In genomic region chr3:43286886-43287301, GRCh38 we compare ENCODE assay signal across 8 cellular contexts. TPM values are rescaled to one million over a fixed set of nuclear protein-coding genes. Genes with fewer than 3 reads are reported as not detected.
DNase-seq lines count a peak whose midpoint lies in the region; ATAC-seq, FAIRE-seq and TF ChIP-seq lines count a peak whose summit lies in the region.

No MANE protein-coding gene starts in this region.

- TF ChIP-seq RAD21 in K562 (CRISPR knock-in tag; conservative IDR thresholded peaks at IDR 0.05 in 1 of 2, IDR thresholded peaks at IDR 0.05 in 1 of 2) = no peak

- peaks cover 27% of the 10 kb centered on the region for H3K36me3 Mint-ChIP-seq in activated T-cell treated with anti-CD3 and anti-CD28 coated beads, Interleukin-2, amount 50 U/mL, for 24 hours (ENCODE audit: low read depth)
- H3K36me3 Mint-ChIP-seq in immature natural killer cell = peaks cover 0 to 5% (median 3%) of the 10 kb centered on the region in 3 donors
- H3K36me3 Mint-ChIP-seq in stimulated activated memory B cell treated with anti-CD40 and anti-IgM and Interleukin-4, amounts not matched to agents 10 μg/mL and 1 μg/mL and 100 μg/mL, for 72 hours = peaks cover 12% of the 10 kb centered on the region

- CTCF ChIA-PET in K562 (lab: Yijun Ruan, JAX; ENCODE audit: low intra/inter-chr PET ratio) = no interaction called here

- H3K9ac ChIP-seq in K562 (ENCODE audit: insufficient read depth in 1 of 2, low read depth in 2 of 2, low read length in 2 of 2) = peak overlapping the region; percentile 59 to 95

- no peaks in the 10 kb centered on the region for H3K9me3 ChIP-seq in K562 (replicated peaks; ENCODE audit: control insufficient read depth, insufficient read depth, low read depth, low read length)

- peak overlapping the region; percentile 80 for H3K4me2 ChIP-seq in K562 (ENCODE audit: insufficient read depth, low read length)

- peak overlapping the region; percentile 68 for H3K4me3 ChIP-seq in K562

- TF ChIP-seq EP300 in K562 (IDR thresholded peaks at IDR 0.05; ENCODE audit: low read length) = no peak

- H3K4me1 ChIP-seq in K562 (replicated peaks in 1 of 2; ENCODE audit: control insufficient read depth in 2 of 2, insufficient read depth in 2 of 2, low read length in 2 of 2) = peaks cover 12% of the 10 kb centered on the region in 2 experiments; a peak in 4 of 5 replicates

- H3K9me1 ChIP-seq in K562 (ENCODE audit: control insufficient read depth, insufficient read depth, low read length) = no peaks in the 10 kb centered on the region

- no peaks in the 10 kb centered on the region for H3K9me3 Mint-ChIP-seq in activated T-cell treated with anti-CD3 and anti-CD28 coated beads, Interleukin-2, amount 50 U/mL, for 24 hours
- H3K9me3 Mint-ChIP-seq in immature natural killer cell = no peaks in the 10 kb centered on the region
- no peaks in the 10 kb centered on the region for H3K9me3 Mint-ChIP-seq in stimulated activated memory B cell treated with anti-CD40 and anti-IgM and Interleukin-4, amounts not matched to agents 10 μg/mL and 1 μg/mL and 100 μg/mL, for 72 hours

- H2AFZ ChIP-seq in K562 (ENCODE audit: low read depth, low read length) = peak overlapping the region; percentile 71

- H4K20me1 ChIP-seq in K562 (replicated peaks; ENCODE audit: control insufficient read depth, insufficient read depth, low read length) = peaks cover 7% of the 10 kb centered on the region

- H3K4me3 Mint-ChIP-seq in activated T-cell treated with anti-CD3 and anti-CD28 coated beads, Interleukin-2, amount 50 U/mL, for 24 hours = peak overlapping the region; percentile 90
- H3K4me3 Mint-ChIP-seq in immature natural killer cell = peak overlapping the region; percentile 96 to 100 (median 97)
- H3K4me3 Mint-ChIP-seq in stimulated activated memory B cell treated with anti-CD40 and anti-IgM and Interleukin-4, amounts not matched to agents 10 μg/mL and 1 μg/mL and 100 μg/mL, for 72 hours = peak overlapping the region; percentile 85

- ATAC-seq in HG02884 (IDR thresholded peaks at IDR 0.05; ENCODE audit: unreplicated experiment) = peak; percentile 21
- ATAC-seq in K562 = peak; percentile 78
- peak; percentile 51 for ATAC-seq in stimulated activated memory B cell treated with anti-CD40 and anti-IgM and Interleukin-4, amounts not matched to agents 10 μg/mL and 1 μg/mL and 100 μg/mL, for 72 hours

- H3K4me1 Mint-ChIP-seq in activated T-cell treated with anti-CD3 and anti-CD28 coated beads, Interleukin-2, amount 50 U/mL, for 24 hours (ENCODE audit: low read depth) = peaks cover 46% of the 10 kb centered on the region
- peaks cover 45 to 48% of the 10 kb centered on the region in 2 donors for H3K4me1 Mint-ChIP-seq in immature natural killer cell
- peaks cover 58% of the 10 kb centered on the region for H3K4me1 Mint-ChIP-seq in stimulated activated memory B cell treated with anti-CD40 and anti-IgM and Interleukin-4, amounts not matched to agents 10 μg/mL and 1 μg/mL and 100 μg/mL, for 72 hours

- intact Hi-C loops in K562 (cut with micrococcal nuclease) = no loop called here

- H3K27ac Mint-ChIP-seq in activated T-cell treated with anti-CD3 and anti-CD28 coated beads, Interleukin-2, amount 50 U/mL, for 24 hours = peak overlapping the region; percentile 92
- peak overlapping the region; percentile 93 to 99 (median 96) for H3K27ac Mint-ChIP-seq in immature natural killer cell
- H3K27ac Mint-ChIP-seq in stimulated activated memory B cell treated with anti-CD40 and anti-IgM and Interleukin-4, amounts not matched to agents 10 μg/mL and 1 μg/mL and 100 μg/mL, for 72 hours = peak overlapping the region; percentile 67

- H3K27me3 Mint-ChIP-seq in activated T-cell treated with anti-CD3 and anti-CD28 coated beads, Interleukin-2, amount 50 U/mL, for 24 hours = no peaks in the 10 kb centered on the region
- H3K27me3 Mint-ChIP-seq in immature natural killer cell (ENCODE audit: low read depth in 3 of 3) = peaks cover 2 to 24% (median 15%) of the 10 kb centered on the region in 3 donors
- H3K27me3 Mint-ChIP-seq in stimulated activated memory B cell treated with anti-CD40 and anti-IgM and Interleukin-4, amounts not matched to agents 10 μg/mL and 1 μg/mL and 100 μg/mL, for 72 hours = no peaks in the 10 kb centered on the region

- FAIRE-seq in K562 (lab: Jason Lieb, UNC) = no peak

- peaks cover 35% of the 10 kb centered on the region for H3K79me2 ChIP-seq in K562 (ENCODE audit: control insufficient read depth, insufficient read depth, low read length)

- POLR2A ChIA-PET in K562 (lab: Yijun Ruan, JAX) = interaction anchor here (0.7 to 1.7 kb wide), 4 partner anchors 10 to 48 kb away, joined by 3 to 10 read pairs (median 4); no protein-coding TSS in a partner anchor

- no peak for DNase-seq in activated T-cell treated with anti-CD3 and anti-CD28 coated beads, Interleukin-2, amount 50 U/mL, for 24 hours
- no peak for DNase-seq in activated T-cell treated with anti-CD3 and anti-CD28 coated beads, Interleukin-2, amount 50 U/mL, for 1 hour
- DNase-seq in RPMI8226 = peak; percentile 55
- peak in 2 of 4 experiments; percentile 51 to 76 for DNase-seq in K562 (ENCODE audit: extremely low read depth in 1 of 4, low spot score in 3 of 4)
- DNase-seq in immature natural killer cell = no peak
- no peak for DNase-seq in NCI-H187 treated with DMSO at 0.1 percent for 48 hours (lab: John Stamatoyannopoulos, UW)

- H3K27me3 ChIP-seq in K562 (ENCODE audit: control insufficient read depth in 2 of 2, insufficient read depth in 2 of 2, low read length in 2 of 2) = no peaks in the 10 kb centered on the region

- 0% methylated on average over 29 of the region's 44 CpGs for WGBS in K562 (ENCODE audit: insufficient coverage, low coverage, missing lambda C conversion rate)

- in situ Hi-C loops in K562 (cut with MboI) = no loop called here

- H3K36me3 ChIP-seq in K562 (ENCODE audit: control insufficient read depth, insufficient read depth, low read length) = peaks cover 8% of the 10 kb centered on the region; the same call in 1 of the 3 replicates

- BruUV-seq in K562 (replicated peaks; lab: Mats Ljungman, UMichigan) = no TSS peak

- TF ChIP-seq CTCF in K562 (IDR thresholded peaks at IDR 0.05 in 2 of 3, conservative IDR thresholded peaks at IDR 0.05 in 1 of 3; ENCODE audit: insufficient read depth in 2 of 3, low read depth in 1 of 3, low read length in 3 of 3) = no peak

- H3K27ac ChIP-seq in K562 (ENCODE audit: extremely low read depth, low read depth, low read length) = no peak overlapping the region

- no peak for TF ChIP-seq POLR2A in K562 (conservative IDR thresholded peaks at IDR 0.05)

TF ChIP-seq in K562, 482 proteins besides CTCF, POLR2A, EP300 and RAD21 (continues in another document):
- TF ChIP-seq ZBTB11 (CRISPR knock-in tag; IDR thresholded peaks at IDR 0.05) = peak in 1 of 3 experiments; percentile 72; a peak in 2 of 6 replicates

RNA-seq across cellular contexts. Expression of gene SNRK, which starts 0.6 kb away (rescaled TPM):
- total RNA-seq in K562 (2011; cell fraction: chromatin; rRNA removed; ENCODE audit: low replicate concordance) = 20.1 and 34.8 TPM in 2 replicates
- total RNA-seq in K562 (2011; cell fraction: nucleolus; rRNA removed) = 8.0 and 9.3 TPM in 2 replicates
- total RNA-seq in K562 (2011; cell fraction: nucleoplasm; rRNA removed) = 13.2 and 26.1 TPM in 2 replicates
- total RNA-seq in K562 (2014; rRNA removed) (8.9 and 9.7 TPM in 2 replicates), K562 (2014; rRNA removed; fragmentation: Illumina TruSeq; extraction: Trizol) (10.8 and 12.6 TPM in 2 replicates), K562 (2015; rRNA removed; fragmentation: Illumina TruSeq; extraction: Trizol) (10.4 and 12.3 TPM in 2 replicates), K562 (2021) (8.2 and 11.5 TPM in 2 replicates)
- polyA plus RNA-seq in K562 (2011; rRNA removed) (6.7 and 7.3 TPM in 2 replicates), K562 (2014; fragmentation: Illumina TruSeq; extraction: Trizol) (6.8 and 7.1 TPM in 2 replicates), K562 (2014; fragmentation: Nextera tagmentation; extraction: Ambion mirVana) (1 to 10 TPM; 1.7 to 2.0 TPM), K562 (2014; rRNA removed) (4.2 TPM in 2 replicates), immature natural killer cell (10 to 100 TPM; 34.3 to 68.6 (median 38.4) TPM)
- 4.2 and 4.8 TPM in 2 replicates for polyA plus RNA-seq in K562 (2011; cell fraction: cytosol; rRNA removed)
- polyA plus RNA-seq in K562 (2011; cell fraction: nucleus; rRNA removed) = 8.2 and 9.1 TPM in 2 replicates
- 4.8 and 6.7 TPM in 2 replicates for polyA plus RNA-seq in K562 (2012)
- polyA minus RNA-seq in K562 (2011; rRNA and poly(A)+ RNA removed) = 24.8 and 27.8 TPM in 2 replicates
- polyA minus RNA-seq in K562 (2011; cell fraction: cytosol; rRNA and poly(A)+ RNA removed) = 13.2 and 20.2 TPM in 2 replicates
- 10.1 and 14.2 TPM in 2 replicates for polyA minus RNA-seq in K562 (2011; cell fraction: nucleus; rRNA and poly(A)+ RNA removed)

Comparison
In these comparisons a context has a peak if more than half of its experiments do, and no peak if none do; other contexts are left out.
1. ATAC-seq: peak in every context shown above with its lines; median percentile 78 in K562; 51 in stimulated activated memory B cell treated with anti-CD40 and anti-IgM and Interleukin-4, amounts not matched to agents 10 μg/mL and 1 μg/mL and 100 μg/mL, for 72 hours; 21 in HG02884.